Comparison of ENCODE assay signal across 17 cellular contexts in the genomic region with DNA sequence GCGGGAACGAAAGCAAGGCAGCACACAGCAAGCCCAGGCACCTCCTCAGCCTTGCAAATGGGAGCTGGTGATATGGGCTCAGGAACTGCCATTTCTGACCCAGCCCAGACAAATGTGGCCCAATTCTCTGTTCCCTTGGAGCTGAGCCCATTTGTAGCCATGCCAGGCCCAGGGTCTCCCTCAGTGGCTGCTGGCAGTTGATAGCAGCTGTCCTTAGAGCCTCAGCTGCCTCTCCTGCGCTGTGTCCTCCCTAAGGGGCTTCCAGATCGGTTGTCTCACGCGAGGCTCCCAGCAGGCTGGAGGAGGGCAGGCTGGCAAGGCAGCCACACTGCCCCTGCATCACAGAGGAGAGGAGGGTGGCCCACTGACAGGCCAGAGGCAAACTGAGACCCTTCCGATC.
DNase-seq lines count a peak whose midpoint lies in the region; ATAC-seq, FAIRE-seq and TF ChIP-seq lines count a peak whose summit lies in the region.
"Had no signal": no experiment of that assay in that cellular context is flagged by ENCODE, and none has a peak within 500 bp of the region (broad histone marks: within the 10 kb centered on the region; RNA-seq: fewer than 3 reads in every experiment).

No MANE protein-coding gene starts in this region.

- TF ChIP-seq CTCF in H1 (IDR thresholded peaks at IDR 0.05; ENCODE audit: control extremely low read depth in 1 of 3, insufficient read depth in 1 of 3, low read depth in 1 of 3, low read length in 3 of 3): no peak

- H2AK5ac ChIP-seq in H1 (ENCODE audit: low read depth, low read length): no peak overlapping the region
- peak overlapping the region; percentile 24 for H2AK5ac ChIP-seq in neuronal stem cell (ENCODE audit: low read depth, low read length)

- H3K36me3 ChIP-seq in H1 (ENCODE audit: control insufficient read depth in 2 of 4, insufficient read depth in 4 of 4, low read length in 3 of 4) (no peaks in the 10 kb centered on the region), neuronal stem cell (replicated peaks in 1 of 2; ENCODE audit: control insufficient read depth in 2 of 2, insufficient read depth in 2 of 2, low read length in 2 of 2) (no peaks in the 10 kb centered on the region)
- H3K36me3 ChIP-seq: BLaER1, HAP-1 had no signal

- no peak for TF ChIP-seq POLR2A in H1 (IDR thresholded peaks at IDR 0.05; ENCODE audit: control extremely low read depth in 1 of 2, low read depth in 2 of 2, low read length in 2 of 2)

- no peak overlapping the region for H3K4ac ChIP-seq in H1 (replicated peaks; ENCODE audit: insufficient read length, low read depth, low read length)
- H3K4ac ChIP-seq in neuronal stem cell (ENCODE audit: low read length): no peak overlapping the region

- H4K8ac ChIP-seq in H1 (ENCODE audit: extremely low read depth, insufficient read depth, low read length): peak overlapping the region; percentile 52
- no peak overlapping the region for H4K8ac ChIP-seq in neuronal stem cell (ENCODE audit: low read depth, low read length)

- H3K4me3 ChIP-seq in H1 (ENCODE audit: extremely low read depth in 1 of 4, insufficient read depth in 2 of 4, low read depth in 3 of 4, low read length in 4 of 4) (no peak overlapping the region), neuronal stem cell (ENCODE audit: low read length in 2 of 2) (no peak overlapping the region)
- H3K4me3 ChIP-seq: BLaER1, HAP-1, K562 had no signal

- no peak for ATAC-seq in HG02870 (IDR thresholded peaks at IDR 0.05; ENCODE audit: unreplicated experiment)
- ATAC-seq: CD8-positive, alpha-beta T cell; K562 had no signal

- H2BK12ac ChIP-seq in H1 (ENCODE audit: low read depth, low read length): peak overlapping the region; percentile 35; the same call in 1 of the 2 replicates
- H2BK12ac ChIP-seq in neuronal stem cell (ENCODE audit: low read length): no peak overlapping the region

- H2AFZ ChIP-seq in H1 (ENCODE audit: low read length): no peak overlapping the region
- no peak overlapping the region for H2AFZ ChIP-seq in neuronal stem cell (ENCODE audit: low read length)

- no peak for TF ChIP-seq RAD21 in H1 (IDR thresholded peaks at IDR 0.05 in 1 of 2, conservative IDR thresholded peaks at IDR 0.05 in 1 of 2; ENCODE audit: low read depth in 2 of 2, low read length in 2 of 2)

- no peak overlapping the region; the same call in 1 of the 2 replicates for H2BK20ac ChIP-seq in H1 (ENCODE audit: low read length)

- H2BK5ac ChIP-seq in H1 (ENCODE audit: low read depth, low read length): no peak overlapping the region
- no peak overlapping the region for H2BK5ac ChIP-seq in neuronal stem cell (ENCODE audit: low read length)

- no peaks in the 10 kb centered on the region; the same call in 1 of the 2 replicates for H3K23me2 ChIP-seq in H1 (ENCODE audit: low read depth, low read length)

- H4K91ac ChIP-seq in H1 (replicated peaks; ENCODE audit: insufficient read length, low read length) (peak overlapping the region; percentile 48), neuronal stem cell (ENCODE audit: low read depth, low read length, poor library complexity) (no peak overlapping the region)

- H3K23ac ChIP-seq in H1 (ENCODE audit: insufficient read length): no peak overlapping the region
- peak overlapping the region; percentile 29 for H3K23ac ChIP-seq in neuronal stem cell (ENCODE audit: low read depth, low read length, poor library complexity)

- peaks cover 0 to 2% (median 0%) of the 10 kb centered on the region in 4 experiments; a peak in 2 of 7 replicates for H3K4me1 ChIP-seq in H1 (replicated peaks in 1 of 4; ENCODE audit: control insufficient read depth in 3 of 4, insufficient read depth in 4 of 4, low read length in 3 of 4)
- peaks cover 0 to 1% of the 10 kb centered on the region in 2 donors for H3K4me1 ChIP-seq in neuronal stem cell (ENCODE audit: control insufficient read depth in 2 of 2, insufficient read depth in 1 of 2, low read depth in 1 of 2, low read length in 2 of 2)
- H3K4me1 ChIP-seq: BLaER1, HAP-1 had no signal

- no peak for FAIRE-seq in H1 (lab: Jason Lieb, UNC)
- FAIRE-seq: K562 had no signal

- no peak overlapping the region for H4K5ac ChIP-seq in H1 (ENCODE audit: insufficient read length, low read depth, low read length)

- DNase-seq in NCI-H2171 treated with DMSO at 0.1 percent for 48 hours (lab: John Stamatoyannopoulos, UW) (peak; percentile 27), NCI-H2171 (lab: John Stamatoyannopoulos, UW) (no peak), H1 (ENCODE audit: low read depth in 1 of 2, low spot score in 2 of 2) (no peak), neuronal stem cell (ENCODE audit: low spot score) (no peak), DMS79 treated with DMSO at 0.1 percent for 48 hours (lab: John Stamatoyannopoulos, UW) (no peak), mesenteric fat pad (ENCODE audit: low spot score) (no peak)
- DNase-seq: 8988T; Calu3; CD8-positive, alpha-beta T cell; DMS79; GF-D8; GOT3 had no signal

- H3K4me2 ChIP-seq in H1 (ENCODE audit: insufficient read depth in 1 of 2, low read depth in 2 of 2, low read length in 2 of 2) (no peak overlapping the region), neuronal stem cell (ENCODE audit: insufficient read depth, low read length, poor library complexity, severe bottlenecking) (no peak overlapping the region)
- H3K4me2 ChIP-seq: BLaER1 had no signal

- H2BK120ac ChIP-seq in H1 (replicated peaks; ENCODE audit: low read depth, low read length) (no peak overlapping the region), neuronal stem cell (ENCODE audit: low read depth, low read length) (no peak overlapping the region)

- H3K14ac ChIP-seq in H1 (ENCODE audit: insufficient read length): no peak overlapping the region
- peak overlapping the region; percentile 50 for H3K14ac ChIP-seq in neuronal stem cell (ENCODE audit: low read length)

- POLR2A ChIA-PET in H1 (lab: Charles Lee; ENCODE audit: partially characterized antibody): no interaction called here

- H3K79me2 ChIP-seq in H1 (ENCODE audit: control insufficient read depth in 1 of 2, insufficient read depth in 2 of 2, low read length in 2 of 2): no peaks in the 10 kb centered on the region

- no peaks in the 10 kb centered on the region; a peak in 1 of 4 replicates for H3K9me3 ChIP-seq in H1 (ENCODE audit: insufficient read depth in 2 of 2, low read depth in 1 of 2, low read length in 1 of 2)
- no peaks in the 10 kb centered on the region for H3K9me3 ChIP-seq in neuronal stem cell (replicated peaks in 1 of 2; ENCODE audit: control insufficient read depth in 2 of 2, insufficient read depth in 1 of 2, low read depth in 1 of 2, low read length in 2 of 2)
- H3K9me3 ChIP-seq: BLaER1, HAP-1 had no signal

- H4K20me1 ChIP-seq in H1 (replicated peaks in 1 of 2; ENCODE audit: control insufficient read depth in 1 of 2, insufficient read depth in 2 of 2, low read length in 2 of 2): no peaks in the 10 kb centered on the region
- H4K20me1 ChIP-seq: BLaER1 had no signal

- 84% methylated on average over 7 of the region's 7 CpGs; no CpG with 5 or more reads in 1 of the 2 experiments for WGBS in H1 (ENCODE audit: extremely low coverage in 1 of 2, insufficient coverage in 1 of 2, insufficient read length in 1 of 2, insufficient replicate concordance in 2 of 2, low coverage in 1 of 2, low lambda C conversion rate in 2 of 2, missing lambda C conversion rate in 1 of 2), 2 experiments
- no CpG with 5 or more reads among the region's 7 CpGs for WGBS in neuronal stem cell (ENCODE audit: extremely low coverage in 2 of 2, insufficient read length in 2 of 2, insufficient replicate concordance in 1 of 2), 2 donors

- H3K27me3 ChIP-seq in H1 (replicated peaks in 1 of 4; ENCODE audit: control insufficient read depth in 3 of 4, extremely low read depth in 1 of 4, insufficient read depth in 3 of 4, low read length in 3 of 4) (no peaks in the 10 kb centered on the region), neuronal stem cell (ENCODE audit: control insufficient read depth in 3 of 3, insufficient read depth in 3 of 3, low read depth in 1 of 3, low read length in 3 of 3) (no peaks in the 10 kb centered on the region)
- H3K27me3 ChIP-seq: BLaER1 had no signal

- H3K56ac ChIP-seq in H1 (replicated peaks; ENCODE audit: insufficient read length, low read depth, low read length): no peak overlapping the region

- no peak overlapping the region for H3K18ac ChIP-seq in H1 (ENCODE audit: extremely low read depth, low read length)
- H3K18ac ChIP-seq in neuronal stem cell (ENCODE audit: low read length): peak overlapping the region; percentile 74

- no peak overlapping the region for H2BK15ac ChIP-seq in H1 (ENCODE audit: low read length)
- peak overlapping the region; percentile 41 for H2BK15ac ChIP-seq in neuronal stem cell (ENCODE audit: low read length)

- H3K79me1 ChIP-seq in H1 (ENCODE audit: low read depth, low read length) (no peaks in the 10 kb centered on the region), neuronal stem cell (ENCODE audit: low read depth, low read length) (no peaks in the 10 kb centered on the region)

- H3K27ac ChIP-seq in H1 (ENCODE audit: low read depth, low read length): no peak overlapping the region
- no peak overlapping the region for H3K27ac ChIP-seq in neuronal stem cell (replicated peaks; ENCODE audit: low read length)
- H3K27ac ChIP-seq: BLaER1, HL-60 had no signal

- H3K9ac ChIP-seq in H1 (replicated peaks in 1 of 4; ENCODE audit: extremely low read depth in 1 of 4, low read depth in 3 of 4, low read length in 3 of 4): peak overlapping the region in 1 of 4 experiments; percentile 20; a peak in 2 of 7 replicates
- no peak overlapping the region for H3K9ac ChIP-seq in neuronal stem cell (ENCODE audit: low read depth, low read length, poor library complexity)
- H3K9ac ChIP-seq: BLaER1 had no signal

- CTCF ChIA-PET in H1 (lab: Charles Lee; ENCODE audit: partially characterized antibody): interaction anchor here (1.0 to 1.9 kb wide), 4 partner anchors 16 to 282 kb away, joined by 3 to 5 read pairs (median 4); no protein-coding TSS in a partner anchor

- no peak for TF ChIP-seq EP300 in H1 (IDR thresholded peaks at IDR 0.05; ENCODE audit: borderline replicate concordance in 1 of 2, low read depth in 2 of 2, low read length in 2 of 2)

TF ChIP-seq in H1, 55 proteins besides CTCF, POLR2A, EP300 and RAD21:
- no peak for TF ChIP-seq TEAD4 (IDR thresholded peaks at IDR 0.05; ENCODE audit: low read depth, low read length)
